ENCODE assay signal across 28 cellular contexts in genomic region chr18:49931760-49932159, GRCh38.
"Had no signal": no experiment of that assay in that cellular context is flagged by ENCODE, and none has a peak within 500 bp of the region (broad histone marks: within the 10 kb centered on the region; RNA-seq: fewer than 3 reads in every experiment).

No MANE protein-coding gene starts in this region.

- ATAC-seq: left cardiac atrium; left lobe of liver; lower lobe of right lung; pancreas; stimulated activated naive B cell treated with anti-CD40 and anti-IgM and Interleukin-4, amounts not matched to agents 10 μg/mL and 1 μg/mL and 100 μg/mL, for 72 hours had no signal

- H3K4me1 Mint-ChIP-seq: naive B cell, natural killer cell had no signal

- H3K27me3 ChIP-seq: pancreas, right lobe of liver, stomach, testis, thyroid gland, transverse colon, upper lobe of left lung had no signal

- H3K9me3 Mint-ChIP-seq: natural killer cell, nephron progenitor cell had no signal

- H3K4me2 ChIP-seq: smooth muscle cell had no signal

- H3K27ac Mint-ChIP-seq: naive B cell; natural killer cell; nephron progenitor cell; stimulated activated naive B cell treated with anti-CD40 and anti-IgM and Interleukin-4, amounts not matched to agents 10 μg/mL and 1 μg/mL and 100 μg/mL, for 72 hours had no signal

- H3K4me3 Mint-ChIP-seq: naive B cell; natural killer cell; nephron progenitor cell; stimulated activated naive B cell treated with anti-CD40 and anti-IgM and Interleukin-4, amounts not matched to agents 10 μg/mL and 1 μg/mL and 100 μg/mL, for 72 hours had no signal

- DNase-seq: head of caudate nucleus; hippocampal formation; kidney glomerular epithelial cell; left cardiac atrium; lower lobe of right lung; mammary epithelial cell; mesenchymal stem cell; naive B cell; natural killer cell; nephron progenitor cell; nucleus accumbens; pancreas; posterior cingulate gyrus; right lobe of liver; stimulated activated CD4-positive, alpha-beta T cell treated with anti-CD3 and anti-CD28 coated beads, Interleukin-1b, Interleukin-23, amount 100 ng/mL, for 48 hours; stimulated activated CD4-positive, alpha-beta T cell treated with anti-CD3 and anti-CD28 coated beads, Interleukin-2, amount 100 ng/mL, for 48 hours; stimulated activated CD4-positive, alpha-beta T cell treated with anti-CD3 and anti-CD28 coated beads, Interleukin-4, amount 100 ng/mL, for 4 hours; stimulated activated CD8-positive, alpha-beta memory T cell treated with anti-CD3 and anti-CD28 coated beads, Interleukin-4, amount 100 ng/mL, for 48 hours; stimulated activated naive B cell treated with anti-CD40 and anti-IgM and Interleukin-4, amounts not matched to agents 10 μg/mL and 1 μg/mL and 100 μg/mL, for 72 hours; stimulated activated naive CD8-positive, alpha-beta T cell treated with anti-CD3 and anti-CD28 coated beads, Interleukin-15, Interleukin-2, amounts not matched to agents 100 U/mL and 50 U/mL, for 24 hours; stomach; testis; thyroid gland; transverse colon had no signal

- H3K27ac ChIP-seq: lower lobe of right lung, pancreas, prostate gland, right lobe of liver, stomach, testis, thyroid gland, transverse colon, upper lobe of left lung had no signal

- H3K9me3 ChIP-seq: lower lobe of right lung, pancreas, prostate gland, right lobe of liver, stomach, testis, thyroid gland, transverse colon, upper lobe of left lung had no signal

- H3K4me1 ChIP-seq: lower lobe of right lung, pancreas, prostate gland, right lobe of liver, stomach, testis, thyroid gland, transverse colon, upper lobe of left lung had no signal

- H3K4me3 ChIP-seq: lower lobe of right lung, pancreas, prostate gland, right lobe of liver, smooth muscle cell, stomach, testis, thyroid gland, transverse colon, upper lobe of left lung had no signal

- H3K36me3 Mint-ChIP-seq: naive B cell; natural killer cell; stimulated activated naive B cell treated with anti-CD40 and anti-IgM and Interleukin-4, amounts not matched to agents 10 μg/mL and 1 μg/mL and 100 μg/mL, for 72 hours had no signal

- H3K36me3 ChIP-seq: lower lobe of right lung, prostate gland, right lobe of liver, transverse colon, upper lobe of left lung had no signal
